ENCODE assay signal across 12 cellular contexts in genomic region chr4:40256329-40256728, GRCh38. TPM values are rescaled to one million over a fixed set of nuclear protein-coding genes. Genes with fewer than 3 reads are reported as not detected.
DNase-seq lines count a peak whose midpoint lies in the region; ATAC-seq, FAIRE-seq and TF ChIP-seq lines count a peak whose summit lies in the region.
"Had no signal": no experiment of that assay in that cellular context is flagged by ENCODE, and none has a peak within 500 bp of the region (broad histone marks: within the 10 kb centered on the region; RNA-seq: fewer than 3 reads in every experiment).

No MANE protein-coding gene starts in this region.

- no peaks in the 10 kb centered on the region for H3K79me2 ChIP-seq in ACC112 (ENCODE audit: control insufficient read depth, insufficient read depth, low read length, unreplicated experiment)
- no peaks in the 10 kb centered on the region for H3K79me2 ChIP-seq in hepatocyte

- WGBS in hepatocyte (ENCODE audit: low lambda C conversion rate, missing lambda C conversion rate), result 85% methylated on average over 5 of the region's 5 CpGs

- H3K36me3 ChIP-seq in ACC112 (ENCODE audit: insufficient read depth, low read length), result no peaks in the 10 kb centered on the region
- no peaks in the 10 kb centered on the region for H3K36me3 ChIP-seq in hepatocyte (replicated peaks; ENCODE audit: insufficient read depth, low read depth)
- H3K36me3 ChIP-seq: BLaER1, spleen had no signal

- no peak overlapping the region for H3K4me3 Mint-ChIP-seq in activated CD8-positive, alpha-beta T cell treated with anti-CD3 and anti-CD28 coated beads, Interleukin-2, amount 10 ng/mL, durations not matched to agents 7 days and 5 days

- peak overlapping the region; percentile 5; the same call in 1 of the 2 replicates for H3K4me3 ChIP-seq in ACC112 (ENCODE audit: low read depth, low read length)
- no peak overlapping the region for H3K4me3 ChIP-seq in hepatocyte
- H3K4me3 ChIP-seq: BLaER1, spleen had no signal

- POLR2A ChIA-PET in activated CD8-positive, alpha-beta T cell treated with anti-CD3 and anti-CD28 coated beads, Interleukin-2, amount 10 ng/mL, durations not matched to agents 7 days and 5 days (lab: Charles Lee), result interaction anchor here (0.8 to 2.0 kb wide), 4 partner anchors 18 to 61 kb away, joined by 3 to 5 read pairs (median 4); no protein-coding TSS in a partner anchor

- H3K4me2 ChIP-seq in hepatocyte, result no peak overlapping the region

- H3K4me1 ChIP-seq in ACC112 (ENCODE audit: control insufficient read depth, insufficient read depth, low read length, unreplicated experiment) (peaks cover 40% of the 10 kb centered on the region), hepatocyte (ENCODE audit: insufficient read depth) (peaks cover 21% of the 10 kb centered on the region)

- H3K27me3 ChIP-seq in ACC112 (ENCODE audit: insufficient read depth, low read length) (no peaks in the 10 kb centered on the region), hepatocyte (no peaks in the 10 kb centered on the region)
- H3K27me3 ChIP-seq: BLaER1, spleen had no signal

- TF ChIP-seq CTCF in hepatocyte (IDR thresholded peaks at IDR 0.05; ENCODE audit: poor library complexity), result no peak

- peaks cover 72% of the 10 kb centered on the region for H3K4me1 Mint-ChIP-seq in activated CD8-positive, alpha-beta T cell treated with anti-CD3 and anti-CD28 coated beads, Interleukin-2, amount 10 ng/mL, durations not matched to agents 7 days and 5 days (ENCODE audit: low read depth)

- DNase-seq in H4 (ENCODE audit: low spot score), result peak; percentile 26
- DNase-seq in activated CD8-positive, alpha-beta T cell treated with anti-CD3 and anti-CD28 coated beads, Interleukin-2, amount 10 ng/mL, durations not matched to agents 7 days and 5 days, result no peak
- no peak for DNase-seq in hepatocyte (ENCODE audit: low spot score)
- DNase-seq in HTR-8/SVneo (ENCODE audit: insufficient read length, low spot score), result no peak
- DNase-seq: effector memory CD8-positive, alpha-beta T cell; NCI-H1694; spleen had no signal

- H3K9me2 ChIP-seq in hepatocyte (replicated peaks; ENCODE audit: insufficient read depth), result no peaks in the 10 kb centered on the region

- no peak for ATAC-seq in activated CD8-positive, alpha-beta T cell treated with anti-CD3 and anti-CD28 coated beads, Interleukin-2, amount 10 ng/mL, durations not matched to agents 7 days and 5 days
- ATAC-seq in HG02840 (IDR thresholded peaks at IDR 0.05; ENCODE audit: low FRiP score, unreplicated experiment) (no peak), HG03025 (IDR thresholded peaks at IDR 0.05; ENCODE audit: low FRiP score, unreplicated experiment) (no peak), GM18867 (IDR thresholded peaks at IDR 0.05; ENCODE audit: unreplicated experiment) (no peak)

- H3K27me3 Mint-ChIP-seq in activated CD8-positive, alpha-beta T cell treated with anti-CD3 and anti-CD28 coated beads, Interleukin-2, amount 10 ng/mL, durations not matched to agents 7 days and 5 days (ENCODE audit: low read depth), result no peaks in the 10 kb centered on the region
- H3K27me3 Mint-ChIP-seq: effector memory CD8-positive, alpha-beta T cell had no signal

- no peaks in the 10 kb centered on the region for H3K9me3 Mint-ChIP-seq in activated CD8-positive, alpha-beta T cell treated with anti-CD3 and anti-CD28 coated beads, Interleukin-2, amount 10 ng/mL, durations not matched to agents 7 days and 5 days (ENCODE audit: insufficient read depth)
- H3K9me3 Mint-ChIP-seq: effector memory CD8-positive, alpha-beta T cell had no signal

- no peaks in the 10 kb centered on the region for H3K36me3 Mint-ChIP-seq in activated CD8-positive, alpha-beta T cell treated with anti-CD3 and anti-CD28 coated beads, Interleukin-2, amount 10 ng/mL, durations not matched to agents 7 days and 5 days (ENCODE audit: low read depth)

- peak overlapping the region; percentile 97 for H2AFZ ChIP-seq in ACC112 (ENCODE audit: low read length, unreplicated experiment)
- H2AFZ ChIP-seq in hepatocyte, result no peak overlapping the region

- H3K27ac Mint-ChIP-seq in activated CD8-positive, alpha-beta T cell treated with anti-CD3 and anti-CD28 coated beads, Interleukin-2, amount 10 ng/mL, durations not matched to agents 7 days and 5 days, result peak overlapping the region; percentile 89

- H3K9me3 ChIP-seq in hepatocyte (ENCODE audit: low read depth), result no peaks in the 10 kb centered on the region
- H3K9me3 ChIP-seq: BLaER1, spleen had no signal

- CTCF ChIA-PET in activated CD8-positive, alpha-beta T cell treated with anti-CD3 and anti-CD28 coated beads, Interleukin-2, amount 10 ng/mL, durations not matched to agents 7 days and 5 days (lab: Charles Lee), result interaction anchor here (1.2 to 4.3 kb wide), 8 partner anchors 9 to 69 kb away, joined by 3 to 17 read pairs (median 8); no protein-coding TSS in a partner anchor

- peak overlapping the region; percentile 98 for H3K27ac ChIP-seq in ACC112 (ENCODE audit: low read depth, low read length)
- H3K27ac ChIP-seq in hepatocyte, result peak overlapping the region; percentile 91
- H3K27ac ChIP-seq: BLaER1 had no signal

- FAIRE-seq in HTR-8/SVneo (lab: Jason Lieb, UNC), result no peak

- H4K20me1 ChIP-seq in hepatocyte (ENCODE audit: insufficient read depth, poor library complexity, severe bottlenecking), result no peaks in the 10 kb centered on the region
- H4K20me1 ChIP-seq: BLaER1 had no signal

RNA-seq across cellular contexts. Expression of gene RHOH, which starts 59.5 kb away (rescaled TPM):
- 0.49 TPM in 1 of 2 replicates, not detected in the other for total RNA-seq in H4 (2014; rRNA removed; shearing (Covaris generic))
- 100 to 1,000 TPM; 147 to 159 TPM for total RNA-seq in activated CD8-positive, alpha-beta T cell treated with anti-CD3 and anti-CD28 coated beads, Interleukin-2, amount 10 ng/mL, durations not matched to agents 7 days and 5 days
- total RNA-seq in hepatocyte, result 0.36 TPM in 1 of 2 replicates, not detected in the other
- not detected in 2 replicates for polyA plus RNA-seq in hepatocyte

Comparison
In these comparisons a context has a peak if more than half of its experiments do, and no peak if none do; other contexts are left out.
1. RNA of gene RHOH, which starts 59.5 kb away (total RNA-seq): 147 to 159 TPM in activated CD8-positive, alpha-beta T cell treated with anti-CD3 and anti-CD28 coated beads, Interleukin-2, amount 10 ng/mL, durations not matched to agents 7 days and 5 days; 0.49 TPM in H4 and 0.36 TPM in hepatocyte; every median in the first group is over 10 times any median in the second.